ENCODE assay signal across 8 cellular contexts in the genomic region with DNA sequence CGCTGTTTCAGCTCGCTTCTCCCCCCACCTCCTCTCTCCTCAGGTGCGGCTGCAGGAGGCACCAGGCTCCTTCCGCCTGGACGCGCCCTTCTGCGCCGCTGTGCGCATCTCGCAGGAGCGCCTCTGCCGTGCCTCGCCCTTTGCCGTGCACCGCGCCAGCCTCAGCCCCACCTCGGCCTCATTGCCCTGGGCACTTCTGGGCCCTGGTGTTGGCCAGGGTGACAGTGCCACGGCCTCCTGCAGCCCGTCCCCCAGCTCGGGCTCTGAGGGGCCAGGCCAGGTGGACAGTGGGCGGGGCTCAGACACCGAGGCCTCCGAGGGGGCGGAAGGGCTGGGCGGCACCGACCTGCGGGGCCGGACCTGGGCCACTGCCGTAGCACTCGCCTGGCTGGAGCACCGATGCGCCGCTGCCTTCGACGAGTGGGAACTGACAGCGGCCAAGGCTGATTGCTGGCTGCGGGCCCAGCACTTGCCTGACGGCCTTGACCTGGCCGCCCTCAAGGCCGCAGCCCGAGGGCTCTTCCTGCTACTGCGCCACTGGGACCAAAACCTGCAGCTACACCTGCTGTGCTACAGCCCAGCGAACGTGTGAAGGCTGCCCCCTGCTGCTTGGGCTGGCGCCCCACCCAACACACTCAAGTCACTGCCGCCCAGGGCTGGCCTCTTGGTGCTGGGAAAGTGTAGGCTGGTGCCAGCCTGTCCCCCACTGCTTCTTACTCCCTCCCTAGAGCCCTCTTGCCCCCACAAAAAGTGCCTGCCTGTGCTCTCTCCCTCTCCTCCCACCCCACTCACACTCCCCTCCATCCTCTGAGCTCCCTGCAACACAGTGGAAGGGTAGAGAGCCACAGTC.
A peak's percentile ranks its signal among the peaks of the same experiment; 100 is the strongest.
DNase-seq lines count a peak whose midpoint lies in the region; ATAC-seq and TF ChIP-seq lines count a peak whose summit lies in the region.

No MANE protein-coding gene starts in this region.

- H3K4me3 ChIP-seq in AG09309 (ENCODE audit: control insufficient read depth, low read depth, low read length): no peak overlapping the region
- H3K4me3 ChIP-seq in WERI-Rb-1 (ENCODE audit: low read depth, low read length): no peak overlapping the region

- H3K36me3 ChIP-seq in WERI-Rb-1: peaks cover 30% of the 10 kb centered on the region

- ATAC-seq in GM18502 (IDR thresholded peaks at IDR 0.05; ENCODE audit: poor library complexity, unreplicated experiment) (no peak), GM19328 (IDR thresholded peaks at IDR 0.05; ENCODE audit: unreplicated experiment) (no peak)

- no peaks in the 10 kb centered on the region for H3K27me3 ChIP-seq in WERI-Rb-1 (ENCODE audit: insufficient read depth, low read depth, severe bottlenecking)

- TF ChIP-seq CTCF in AG09309 (IDR thresholded peaks at IDR 0.05; ENCODE audit: control insufficient read depth, insufficient read depth, low read depth, low read length, missing control alignments) (peak; percentile 49), GM13976 (IDR thresholded peaks at IDR 0.05; ENCODE audit: borderline replicate concordance, control extremely low read depth, extremely low read depth, insufficient read depth, missing control alignments) (peak; percentile 56), WERI-Rb-1 (IDR thresholded peaks at IDR 0.05; ENCODE audit: low read depth, low read length) (peak; percentile 89)

- in situ Hi-C loops in GM13976 (cut with MboI; ENCODE audit: low sequenced_read_pairs, unreplicated experiment): loop anchor here (25.0 kb wide), 1 partner anchor 354 kb away; the partner anchor contains the start of gene PARL

- no peak for DNase-seq in AG09309 (ENCODE audit: low read depth)
- peak; percentile 59 for DNase-seq in GM13976 (ENCODE audit: low spot score)
- peak; percentile 73 for DNase-seq in WERI-Rb-1
- peak; percentile 81 for DNase-seq in kidney tubule cell (ENCODE audit: low spot score)
- no peak for DNase-seq in amygdala (lab: John Stamatoyannopoulos, UW)
- DNase-seq in cerebellar nuclear complex (lab: John Stamatoyannopoulos, UW): no peak

- H3K27ac ChIP-seq in WERI-Rb-1: no peak overlapping the region

- H3K9me3 ChIP-seq in WERI-Rb-1 (ENCODE audit: severe bottlenecking): no peaks in the 10 kb centered on the region

Comparison
In these comparisons a context has a peak if more than half of its experiments do, and no peak if none do; other contexts are left out.
1. DNase-seq: peak in GM13976 (single experiment), WERI-Rb-1 (single experiment) and kidney tubule cell (single experiment); none in AG09309 (single experiment), amygdala (0 of 56) and cerebellar nuclear complex (0 of 2).
2. Peak in every context shown above with its lines, with median percentiles within 50 percentile points of each other: CTCF ChIP-seq.